In genomic region chr19:34867631-34868030, GRCh38 we compare ENCODE assay signal across 1 cellular context.
TF ChIP-seq lines count a peak whose summit lies in the region.

No MANE protein-coding gene starts in this region.

TF ChIP-seq in H1, 55 proteins besides CTCF, POLR2A, EP300 and RAD21:
- TF ChIP-seq JUND (IDR thresholded peaks at IDR 0.05; ENCODE audit: low read length) (no peak), YY1 (IDR thresholded peaks at IDR 0.05; ENCODE audit: low read depth, low read length) (no peak), SP2 (IDR thresholded peaks at IDR 0.05; ENCODE audit: low read length) (no peak), GABPA (IDR thresholded peaks at IDR 0.05; ENCODE audit: borderline replicate concordance, insufficient read depth, low read length) (no peak), ZNF274 (IDR thresholded peaks at IDR 0.05; ENCODE audit: borderline replicate concordance, extremely low read depth, low read length) (no peak), RFX5 (IDR thresholded peaks at IDR 0.05; ENCODE audit: borderline replicate concordance, low read depth, low read length) (no peak), BACH1 (IDR thresholded peaks at IDR 0.05; ENCODE audit: low read length) (no peak), MAX (IDR thresholded peaks at IDR 0.05) (no peak), CREB1 (IDR thresholded peaks at IDR 0.05) (no peak), SUZ12 (IDR thresholded peaks at IDR 0.05; ENCODE audit: low read length) (no peak), BCL11A (IDR thresholded peaks at IDR 0.05; ENCODE audit: low read depth in 2 of 2, low read length in 2 of 2) (no peak)
TF ChIP-seq in H1: peak in this region for 0.
